1 cellular context compared by ENCODE assay signal in genomic region chr17:36482611-36483504, GRCh38.
TF ChIP-seq lines count a peak whose summit lies in the region.

No MANE protein-coding gene starts in this region.

TF ChIP-seq in K562, 482 proteins besides CTCF, POLR2A, EP300 and RAD21 (continued from another document):
- TF ChIP-seq, protein P1, sequence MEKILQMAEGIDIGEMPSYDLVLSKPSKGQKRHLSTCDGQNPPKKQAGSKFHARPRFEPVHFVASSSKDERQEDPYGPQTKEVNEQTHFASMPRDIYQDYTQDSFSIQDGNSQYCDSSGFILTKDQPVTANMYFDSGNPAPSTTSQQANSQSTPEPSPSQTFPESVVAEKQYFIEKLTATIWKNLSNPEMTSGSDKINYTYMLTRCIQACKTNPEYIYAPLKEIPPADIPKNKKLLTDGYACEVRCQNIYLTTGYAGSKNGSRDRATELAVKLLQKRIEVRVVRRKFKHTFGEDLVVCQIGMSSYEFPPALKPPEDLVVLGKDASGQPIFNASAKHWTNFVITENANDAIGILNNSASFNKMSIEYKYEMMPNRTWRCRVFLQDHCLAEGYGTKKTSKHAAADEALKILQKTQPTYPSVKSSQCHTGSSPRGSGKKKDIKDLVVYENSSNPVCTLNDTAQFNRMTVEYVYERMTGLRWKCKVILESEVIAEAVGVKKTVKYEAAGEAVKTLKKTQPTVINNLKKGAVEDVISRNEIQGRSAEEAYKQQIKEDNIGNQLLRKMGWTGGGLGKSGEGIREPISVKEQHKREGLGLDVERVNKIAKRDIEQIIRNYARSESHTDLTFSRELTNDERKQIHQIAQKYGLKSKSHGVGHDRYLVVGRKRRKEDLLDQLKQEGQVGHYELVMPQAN (IDR thresholded peaks at IDR 0.05; ENCODE audit: borderline replicate concordance) = no peak
- TF ChIP-seq ZNF436 (CRISPR knock-in tag; IDR thresholded peaks at IDR 0.05) (no peak), ATF3 (IDR thresholded peaks at IDR 0.05) (no peak), ATF3 (CRISPR knock-in tag; conservative IDR thresholded peaks at IDR 0.05) (peak; percentile 76; the same call in 1 of the 2 replicates), CAMTA2 (CRISPR knock-in tag; conservative IDR thresholded peaks at IDR 0.05) (no peak), KDM4B (IDR thresholded peaks at IDR 0.05; ENCODE audit: borderline replicate concordance in 2 of 2, low read depth in 1 of 2) (peak in 1 of 2 experiments; percentile 65; a peak in 1 of 4 replicates), MEIS2 (IDR thresholded peaks at IDR 0.05; ENCODE audit: partially characterized antibody) (no peak), ZNF57 (CRISPR knock-in tag; IDR thresholded peaks at IDR 0.05) (no peak), SP1 (CRISPR knock-in tag; IDR thresholded peaks at IDR 0.05) (peak; percentile 70), ZMIZ1 (IDR thresholded peaks at IDR 0.05; ENCODE audit: low read depth in 2 of 2, low read length in 2 of 2) (no peak), NFIX (CRISPR knock-in tag; IDR thresholded peaks at IDR 0.05; ENCODE audit: low read depth) (no peak), GABPA (tag; conservative IDR thresholded peaks at IDR 0.05; ENCODE audit: low read depth) (no peak)
